Comparison of ENCODE assay signal across 19 cellular contexts in the genomic region with DNA sequence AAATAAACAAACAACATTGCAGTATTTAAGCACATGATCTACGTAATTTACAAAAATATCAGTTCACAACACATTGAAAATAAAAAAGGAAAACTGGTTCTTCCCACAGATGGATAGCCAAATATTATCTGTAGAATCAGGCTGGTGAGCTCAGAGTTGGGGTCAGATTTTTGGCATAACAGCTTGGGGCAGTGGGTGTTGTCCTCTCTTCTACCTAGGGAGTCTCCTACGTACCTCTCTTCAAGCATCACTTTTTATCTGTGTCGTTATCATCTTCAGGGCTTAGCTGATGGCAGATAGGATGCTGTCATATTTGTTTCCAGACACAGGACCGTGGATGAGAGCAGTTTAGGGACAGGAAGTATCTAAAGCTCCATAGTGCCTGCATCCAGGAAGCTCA. TPM values are rescaled to one million over a fixed set of nuclear protein-coding genes. Genes with fewer than 3 reads are reported as not detected.
DNase-seq lines count a peak whose midpoint lies in the region; ATAC-seq and TF ChIP-seq lines count a peak whose summit lies in the region.
"Had no signal": no experiment of that assay in that cellular context is flagged by ENCODE, and none has a peak within 500 bp of the region (broad histone marks: within the 10 kb centered on the region; RNA-seq: fewer than 3 reads in every experiment).

No MANE protein-coding gene starts in this region.

- no peak overlapping the region for H3K23ac ChIP-seq in trophoblast cell (ENCODE audit: low read length)

- H2BK120ac ChIP-seq in trophoblast cell (ENCODE audit: insufficient read depth, low read length, poor library complexity) = no peak overlapping the region

- H2AFZ ChIP-seq in trophoblast cell (ENCODE audit: insufficient read depth, low read length, poor library complexity) = no peak overlapping the region

- no peak overlapping the region for H3K4me2 ChIP-seq in trophoblast cell (ENCODE audit: low read length)

- no peak for ATAC-seq in activated naive CD8-positive, alpha-beta T cell treated with anti-CD3 and anti-CD28 coated beads, Interleukin-2, amount 50 U/mL, for 24 hours
- ATAC-seq in T-cell (replicated peaks in 1 of 4) = no peak
- ATAC-seq in activated T-helper 17 cell treated with anti-CD3 and anti-CD28 coated beads, Interleukin-2, amount 50 U/mL, for 72 hours (replicated peaks) = no peak

- peaks cover 45% of the 10 kb centered on the region for H3K4me1 Mint-ChIP-seq in activated naive CD8-positive, alpha-beta T cell (ENCODE audit: low read depth)
- peaks cover 27% of the 10 kb centered on the region for H3K4me1 Mint-ChIP-seq in activated naive CD8-positive, alpha-beta T cell treated with anti-CD3 and anti-CD28 coated beads, Interleukin-2, amount 50 U/mL, for 24 hours
- H3K4me1 Mint-ChIP-seq in T-cell (peaks cover 47 to 62% (median 51%) of the 10 kb centered on the region in 3 donors), HFFc6 (ENCODE audit: low read depth) (peaks cover 29% of the 10 kb centered on the region)
- peaks cover 48% of the 10 kb centered on the region for H3K4me1 Mint-ChIP-seq in activated T-helper 17 cell treated with anti-CD3 and anti-CD28 coated beads, Interleukin-2, amount 50 U/mL, for 72 hours

- peaks cover 21 to 22% of the 10 kb centered on the region in 2 experiments for H3K4me1 ChIP-seq in trophoblast cell (ENCODE audit: control insufficient read depth in 1 of 2, insufficient read depth in 2 of 2, low read length in 2 of 2)
- H3K4me1 ChIP-seq: Peyer's patch had no signal

- H3K9ac ChIP-seq in trophoblast cell (ENCODE audit: low read length) = no peak overlapping the region

- no peaks in the 10 kb centered on the region for H3K27me3 ChIP-seq in trophoblast cell (ENCODE audit: insufficient read depth, low read length)
- H3K27me3 ChIP-seq: Peyer's patch had no signal

- no peak for TF ChIP-seq CTCF in HFFc6 (IDR thresholded peaks at IDR 0.05)

- CTCF ChIA-PET in T-cell (lab: Charles Lee) = no interaction called here

- H3K4me3 ChIP-seq in trophoblast cell (ENCODE audit: low read depth, low read length) = no peak overlapping the region
- H3K4me3 ChIP-seq: K562, Peyer's patch had no signal

- H3K79me1 ChIP-seq in trophoblast cell (ENCODE audit: low read length) = peaks cover 9% of the 10 kb centered on the region

- no peak overlapping the region for H3K18ac ChIP-seq in trophoblast cell (ENCODE audit: low read length)

- H3K4ac ChIP-seq in trophoblast cell (ENCODE audit: low read depth, low read length) = no peak overlapping the region

- no peaks in the 10 kb centered on the region for H3K9me3 Mint-ChIP-seq in activated naive CD8-positive, alpha-beta T cell (ENCODE audit: low read depth)
- peaks cover 9% of the 10 kb centered on the region for H3K9me3 Mint-ChIP-seq in activated naive CD8-positive, alpha-beta T cell treated with anti-CD3 and anti-CD28 coated beads, Interleukin-2, amount 50 U/mL, for 24 hours
- H3K9me3 Mint-ChIP-seq in T-cell (no peaks in the 10 kb centered on the region), HFFc6 (no peaks in the 10 kb centered on the region; the same call in 1 of the 2 replicates)
- peaks cover 12% of the 10 kb centered on the region for H3K9me3 Mint-ChIP-seq in activated T-helper 17 cell treated with anti-CD3 and anti-CD28 coated beads, Interleukin-2, amount 50 U/mL, for 72 hours

- no peak overlapping the region for H4K8ac ChIP-seq in trophoblast cell (ENCODE audit: low read depth, low read length)

- no peak overlapping the region for H3K14ac ChIP-seq in trophoblast cell (ENCODE audit: low read length)

- H2BK5ac ChIP-seq in trophoblast cell (ENCODE audit: low read depth, low read length, poor library complexity) = no peak overlapping the region

- no peaks in the 10 kb centered on the region for H3K27me3 Mint-ChIP-seq in activated naive CD8-positive, alpha-beta T cell
- H3K27me3 Mint-ChIP-seq in activated naive CD8-positive, alpha-beta T cell treated with anti-CD3 and anti-CD28 coated beads, Interleukin-2, amount 50 U/mL, for 24 hours = no peaks in the 10 kb centered on the region
- H3K27me3 Mint-ChIP-seq in T-cell (no peaks in the 10 kb centered on the region), HFFc6 (ENCODE audit: insufficient read depth) (peaks cover 19% of the 10 kb centered on the region)
- no peaks in the 10 kb centered on the region for H3K27me3 Mint-ChIP-seq in activated T-helper 17 cell treated with anti-CD3 and anti-CD28 coated beads, Interleukin-2, amount 50 U/mL, for 72 hours

- no peak for DNase-seq in activated naive CD8-positive, alpha-beta T cell treated with anti-CD3 and anti-CD28 coated beads, Interleukin-2, amount 50 U/mL, for 24 hours
- DNase-seq in T-cell = no peak
- DNase-seq in trophoblast cell = peak; percentile 94 to 98
- no peak for DNase-seq in HFFc6
- no peak for DNase-seq in amygdala (lab: John Stamatoyannopoulos, UW)
- DNase-seq: ACHN; C1 segment of cervical spinal cord; DMS 273 treated with DMSO at 0.1 percent for 48 hours; DND-41; NCI-H1092 treated with DMSO at 0.1 percent for 48 hours; NCI-H146; NCI-H2029 treated with DMSO at 0.1 percent for 48 hours; NCI-H510A; NCI-H748 treated with DMSO at 0.1 percent for 48 hours; NK-92 treated with Interleukin-12 subunit alpha and Interleukin-12 subunit beta, amount 100 ng/mL, for 24 hours; Peyer's patch had no signal

- H3K36me3 ChIP-seq in trophoblast cell (ENCODE audit: control insufficient read depth in 1 of 2, insufficient read depth in 2 of 2, low read length in 2 of 2) = peaks cover 2 to 9% of the 10 kb centered on the region in 2 experiments
- H3K36me3 ChIP-seq: Peyer's patch had no signal

- H3K36me3 Mint-ChIP-seq in activated naive CD8-positive, alpha-beta T cell = peaks cover 4% of the 10 kb centered on the region
- peaks cover 4% of the 10 kb centered on the region for H3K36me3 Mint-ChIP-seq in activated naive CD8-positive, alpha-beta T cell treated with anti-CD3 and anti-CD28 coated beads, Interleukin-2, amount 50 U/mL, for 24 hours (ENCODE audit: low read depth)
- H3K36me3 Mint-ChIP-seq in T-cell (peaks cover 4% of the 10 kb centered on the region), HFFc6 (ENCODE audit: low read depth) (0 out of 2 replicates have a peak, but pooled peaks cover 4% of the 10 kb centered on the region)
- no peaks in the 10 kb centered on the region for H3K36me3 Mint-ChIP-seq in activated T-helper 17 cell treated with anti-CD3 and anti-CD28 coated beads, Interleukin-2, amount 50 U/mL, for 72 hours (ENCODE audit: low read depth)

- H4K12ac ChIP-seq in trophoblast cell (ENCODE audit: low read depth, low read length) = no peak overlapping the region

- no peak overlapping the region for H2BK12ac ChIP-seq in trophoblast cell (ENCODE audit: low read length)

- no CpG with 5 or more reads among the region's 4 CpGs for whole genome bisulfite sequencing in trophoblast cell (ENCODE audit: extremely low coverage, insufficient coverage, insufficient read length)

- peaks cover 6% of the 10 kb centered on the region for H3K79me2 ChIP-seq in trophoblast cell (ENCODE audit: control insufficient read depth, insufficient read depth, low read length, poor library complexity)

- peak overlapping the region; percentile 17 for H3K27ac Mint-ChIP-seq in activated naive CD8-positive, alpha-beta T cell
- no peak overlapping the region for H3K27ac Mint-ChIP-seq in activated naive CD8-positive, alpha-beta T cell treated with anti-CD3 and anti-CD28 coated beads, Interleukin-2, amount 50 U/mL, for 24 hours
- peak overlapping the region; percentile 63 to 86 for H3K27ac Mint-ChIP-seq in T-cell
- peak overlapping the region; percentile 81 for H3K27ac Mint-ChIP-seq in activated T-helper 17 cell treated with anti-CD3 and anti-CD28 coated beads, Interleukin-2, amount 50 U/mL, for 72 hours
- H3K27ac Mint-ChIP-seq in HFFc6 = no peak overlapping the region

- no peak overlapping the region for H3K4me3 Mint-ChIP-seq in activated naive CD8-positive, alpha-beta T cell
- H3K4me3 Mint-ChIP-seq in activated naive CD8-positive, alpha-beta T cell treated with anti-CD3 and anti-CD28 coated beads, Interleukin-2, amount 50 U/mL, for 24 hours = no peak overlapping the region
- H3K4me3 Mint-ChIP-seq in T-cell (peak overlapping the region in 2 of 3 donors; percentile 36 to 39), HFFc6 (no peak overlapping the region)
- peak overlapping the region; percentile 81 for H3K4me3 Mint-ChIP-seq in activated T-helper 17 cell treated with anti-CD3 and anti-CD28 coated beads, Interleukin-2, amount 50 U/mL, for 72 hours

- no peak overlapping the region for H2AK5ac ChIP-seq in trophoblast cell (ENCODE audit: low read length)

- no peak overlapping the region for H3K27ac ChIP-seq in trophoblast cell (ENCODE audit: low read depth, low read length)
- H3K27ac ChIP-seq: Peyer's patch had no signal

- no peaks in the 10 kb centered on the region for H3K9me3 ChIP-seq in trophoblast cell (ENCODE audit: insufficient read depth, low read depth, low read length)
- H3K9me3 ChIP-seq: Peyer's patch had no signal

- no peak overlapping the region for H4K91ac ChIP-seq in trophoblast cell (ENCODE audit: low read depth, low read length)

- POLR2A ChIA-PET in T-cell (lab: Charles Lee) = interaction anchor here in 1 of 2 donors (0.7 kb wide), 1 partner anchor 80 kb away, joined by 3 read pairs; no protein-coding TSS in a partner anchor

RNA-seq across cellular contexts. Expression of gene EMILIN2, which starts 46.2 kb away (rescaled TPM):
- 10 to 100 TPM in 4 of 5 donors, 1 to 10 TPM in 1; 3.3 to 19.2 (median 15.0) TPM for total RNA-seq in T-cell
- 10 to 100 TPM; 20.7 to 28.8 TPM for total RNA-seq in activated T-helper 17 cell treated with anti-CD3 and anti-CD28 coated beads, Interleukin-2, amount 50 U/mL, for 72 hours
- 18.4 and 19.0 TPM in 2 replicates for polyA plus RNA-seq in trophoblast cell (2013)
- total RNA-seq in HFFc6 (2021; fragmentation: NEBNext Ultra II Directional; extraction: Animal tissue kit (Norgen Biotek cat#: 25700)) = 10 to 100 TPM in 1 of 6 experiments, 1 to 10 TPM in 5; 5.9 to 10.6 (median 8.2) TPM

Comparison
In these comparisons a context has a peak if more than half of its experiments do, and no peak if none do; other contexts are left out.
1. H3K27ac Mint-ChIP-seq: peak in activated naive CD8-positive, alpha-beta T cell (single experiment), T-cell (2 of 2) and activated T-helper 17 cell treated with anti-CD3 and anti-CD28 coated beads, Interleukin-2, amount 50 U/mL, for 72 hours (single experiment); none in activated naive CD8-positive, alpha-beta T cell treated with anti-CD3 and anti-CD28 coated beads, Interleukin-2, amount 50 U/mL, for 24 hours (single experiment) and HFFc6 (single experiment).
2. H3K4me3 Mint-ChIP-seq: peak in T-cell (2 of 3) and activated T-helper 17 cell treated with anti-CD3 and anti-CD28 coated beads, Interleukin-2, amount 50 U/mL, for 72 hours (single experiment); none in activated naive CD8-positive, alpha-beta T cell (single experiment), activated naive CD8-positive, alpha-beta T cell treated with anti-CD3 and anti-CD28 coated beads, Interleukin-2, amount 50 U/mL, for 24 hours (single experiment) and HFFc6 (single experiment).
3. DNase-seq: peak in trophoblast cell (2 of 2); none in activated naive CD8-positive, alpha-beta T cell treated with anti-CD3 and anti-CD28 coated beads, Interleukin-2, amount 50 U/mL, for 24 hours (single experiment), T-cell (0 of 34), HFFc6 (single experiment) and amygdala (0 of 56).